In genomic region chr12:104478396-104479140, GRCh38 we compare ENCODE assay signal across 2 cellular contexts.
A peak's percentile ranks its signal among the peaks of the same experiment; 100 is the strongest.
TF ChIP-seq lines count a peak whose summit lies in the region.

No MANE protein-coding gene starts in this region.

TF ChIP-seq in endothelial cell of umbilical vein, 7 proteins besides CTCF, POLR2A, EP300 and RAD21 (continued from another document):
- TF ChIP-seq MAX (IDR thresholded peaks at IDR 0.05; ENCODE audit: insufficient read depth, insufficient read length) (no peak), POLR2AphosphoS5 (IDR thresholded peaks at IDR 0.05; ENCODE audit: insufficient read depth, low read depth, low read length) (peak; percentile 50)
TF ChIP-seq in endothelial cell of umbilical vein: peak in this region for 1.

TF ChIP-seq in SK-N-SH, 30 proteins besides CTCF, POLR2A, EP300 and RAD21 (continued from another document):
- TF ChIP-seq MAX (IDR thresholded peaks at IDR 0.05; ENCODE audit: low read depth), result no peak
- no peak for TF ChIP-seq NFIC (IDR thresholded peaks at IDR 0.05; ENCODE audit: borderline replicate concordance)
- TF ChIP-seq CHD2 (IDR thresholded peaks at IDR 0.05; ENCODE audit: low read length, partially characterized antibody), result no peak
- TF ChIP-seq JUND (IDR thresholded peaks at IDR 0.05), result no peak
- TF ChIP-seq ELF1 (IDR thresholded peaks at IDR 0.05), result no peak
- TF ChIP-seq GATA2 (CRISPR knock-in tag; IDR thresholded peaks at IDR 0.05), result no peak
- no peak for TF ChIP-seq FOSL2 (IDR thresholded peaks at IDR 0.05; ENCODE audit: borderline replicate concordance, low read depth)
- no peak for TF ChIP-seq REST (IDR thresholded peaks at IDR 0.05; ENCODE audit: low read depth, low read length)
- TF ChIP-seq MXI1 (IDR thresholded peaks at IDR 0.05; ENCODE audit: low read depth, low read length), result no peak
- TF ChIP-seq, protein P1, sequence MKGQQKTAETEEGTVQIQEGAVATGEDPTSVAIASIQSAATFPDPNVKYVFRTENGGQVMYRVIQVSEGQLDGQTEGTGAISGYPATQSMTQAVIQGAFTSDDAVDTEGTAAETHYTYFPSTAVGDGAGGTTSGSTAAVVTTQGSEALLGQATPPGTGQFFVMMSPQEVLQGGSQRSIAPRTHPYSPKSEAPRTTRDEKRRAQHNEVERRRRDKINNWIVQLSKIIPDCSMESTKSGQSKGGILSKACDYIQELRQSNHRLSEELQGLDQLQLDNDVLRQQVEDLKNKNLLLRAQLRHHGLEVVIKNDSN (IDR thresholded peaks at IDR 0.05; ENCODE audit: borderline replicate concordance, low read depth), result no peak
- no peak for TF ChIP-seq FOXM1 (IDR thresholded peaks at IDR 0.05; ENCODE audit: low read depth)
- no peak for TF ChIP-seq USF2 (IDR thresholded peaks at IDR 0.05; ENCODE audit: borderline replicate concordance, low read depth, low read length)
